ENCODE assay signal across 9 cellular contexts in the genomic region with DNA sequence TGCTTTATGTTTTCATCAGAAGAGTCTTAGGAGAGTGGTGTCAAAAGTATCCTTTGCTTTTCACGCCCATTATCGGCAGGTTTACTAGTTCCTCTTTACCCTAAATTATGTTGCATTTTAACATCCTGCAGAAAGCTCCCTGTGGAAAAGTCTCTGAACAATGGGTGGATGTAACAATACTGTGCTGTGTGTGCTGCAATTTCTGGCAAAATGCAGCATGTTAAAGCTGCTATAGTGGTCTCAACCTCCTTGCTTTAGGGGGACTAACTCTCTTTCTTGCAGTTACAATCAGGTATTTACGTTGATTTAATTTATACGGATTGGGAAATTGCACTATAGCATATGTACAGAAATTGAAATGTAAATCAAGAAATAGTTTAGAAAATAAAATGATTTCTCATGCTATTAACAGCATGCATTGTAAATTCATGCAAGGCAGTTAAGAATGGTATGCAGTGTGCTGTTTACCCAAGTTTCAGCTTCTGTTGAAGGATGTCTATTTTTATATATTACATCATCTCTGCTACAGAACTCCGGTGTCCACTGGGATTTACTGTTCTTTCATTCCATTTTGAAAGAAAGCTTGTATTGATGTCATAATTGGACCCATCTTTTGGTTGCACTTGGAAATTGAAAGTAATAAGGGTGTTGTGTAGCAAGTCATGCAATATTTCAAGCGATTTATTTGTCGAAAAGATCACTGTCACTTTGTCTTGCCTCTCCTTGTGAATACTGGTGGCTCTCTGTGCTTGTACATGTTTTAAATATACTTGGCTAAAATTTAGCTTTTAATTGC.
DNase-seq lines count a peak whose midpoint lies in the region; ATAC-seq, FAIRE-seq and TF ChIP-seq lines count a peak whose summit lies in the region.
"Had no signal": no experiment of that assay in that cellular context is flagged by ENCODE, and none has a peak within 500 bp of the region (broad histone marks: within the 10 kb centered on the region; RNA-seq: fewer than 3 reads in every experiment).

No MANE protein-coding gene starts in this region.

- no peak overlapping the region for H3K4me3 Mint-ChIP-seq in MCF 10A (ENCODE audit: unreplicated experiment)
- no peak overlapping the region for H3K4me3 Mint-ChIP-seq in activated CD4-positive, alpha-beta memory T cell treated with anti-CD3 and anti-CD28 coated beads, Interleukin-2, amount 10 ng/mL, durations not matched to agents 7 days and 5 days
- H3K4me3 Mint-ChIP-seq: memory B cell had no signal

- H4K20me1 ChIP-seq in mammary epithelial cell (ENCODE audit: insufficient read depth, low read length) (no peaks in the 10 kb centered on the region), GM12878 (ENCODE audit: control insufficient read depth, insufficient read depth) (no peaks in the 10 kb centered on the region)

- no peak for TF ChIP-seq POLR2A in GM12878 (IDR thresholded peaks at IDR 0.05; ENCODE audit: low read depth, low read length)

- H3K9me3 Mint-ChIP-seq in MCF 10A (ENCODE audit: unreplicated experiment) = no peaks in the 10 kb centered on the region
- peaks cover 6% of the 10 kb centered on the region for H3K9me3 Mint-ChIP-seq in activated CD4-positive, alpha-beta memory T cell treated with anti-CD3 and anti-CD28 coated beads, Interleukin-2, amount 10 ng/mL, durations not matched to agents 7 days and 5 days
- H3K9me3 Mint-ChIP-seq: memory B cell had no signal

- H3K4me3 ChIP-seq in mammary epithelial cell (replicated peaks in 1 of 3; ENCODE audit: insufficient read depth in 1 of 3, low read depth in 2 of 3, low read length in 3 of 3) (no peak overlapping the region), GM12878 (no peak overlapping the region)

- DNase-seq in MCF 10A (ENCODE audit: unreplicated experiment) (peak; percentile 10), mammary epithelial cell (no peak), GM12878 (ENCODE audit: low read depth, low spot score) (no peak), left lobe of liver (ENCODE audit: low spot score) (no peak), NCI-H524 treated with DMSO at 0.1 percent for 48 hours (lab: John Stamatoyannopoulos, UW) (no peak), glomerular visceral epithelial cell (ENCODE audit: extremely low spot score) (no peak)
- no peak for DNase-seq in activated CD4-positive, alpha-beta memory T cell treated with anti-CD3 and anti-CD28 coated beads, Interleukin-2, amount 10 ng/mL, durations not matched to agents 7 days and 5 days

- H3K9ac ChIP-seq in mammary epithelial cell (ENCODE audit: insufficient read depth, low read length) = no peak overlapping the region
- no peak overlapping the region for H3K9ac ChIP-seq in GM12878 (ENCODE audit: control insufficient read depth, insufficient read depth, low read length)

- ATAC-seq in GM12878 (peak; percentile 44; the same call in 1 of the 3 replicates), left lobe of liver (peak; percentile 91), HG03378 (IDR thresholded peaks at IDR 0.05; ENCODE audit: unreplicated experiment) (no peak)

- peaks cover 5% of the 10 kb centered on the region for H3K9me3 ChIP-seq in mammary epithelial cell (replicated peaks; ENCODE audit: insufficient read depth, low read length)
- H3K9me3 ChIP-seq in GM12878 (replicated peaks; ENCODE audit: control insufficient read depth, insufficient read depth, low read length) = peaks cover 1% of the 10 kb centered on the region; the same call in 2 of the 3 replicates

- no peak for FAIRE-seq in GM12878 (lab: Jason Lieb, UNC)

- CTCF ChIA-PET in MCF 10A (lab: Yijun Ruan, JAX) (interaction anchor here (0.6 to 1.5 kb wide), 3 partner anchors 18 to 853 kb away, joined by 3 to 7 read pairs (median 4); no protein-coding TSS in a partner anchor), mammary epithelial cell (lab: Charles Lee; ENCODE audit: low non-redundant PET) (no interaction called here), GM12878 (lab: Yijun Ruan, JAX) (no interaction called here)
- CTCF ChIA-PET in activated CD4-positive, alpha-beta memory T cell treated with anti-CD3 and anti-CD28 coated beads, Interleukin-2, amount 10 ng/mL, durations not matched to agents 7 days and 5 days (lab: Charles Lee) = interaction anchor here (0.6 kb wide), 1 partner anchor 72 kb away, joined by 5 read pairs; no protein-coding TSS in a partner anchor

- H3K36me3 ChIP-seq in mammary epithelial cell (ENCODE audit: insufficient read depth, low read length) (peaks cover 3% of the 10 kb centered on the region), GM12878 (ENCODE audit: control insufficient read depth in 2 of 2, insufficient read depth in 2 of 2, low read length in 1 of 2) (no peaks in the 10 kb centered on the region)

- H2AFZ ChIP-seq in mammary epithelial cell (ENCODE audit: low read depth, low read length) = no peak overlapping the region
- no peak overlapping the region for H2AFZ ChIP-seq in GM12878 (ENCODE audit: control insufficient read depth, low read depth, low read length)

- no peaks in the 10 kb centered on the region for H3K36me3 Mint-ChIP-seq in MCF 10A (ENCODE audit: insufficient read depth, unreplicated experiment)
- peaks cover 11% of the 10 kb centered on the region for H3K36me3 Mint-ChIP-seq in activated CD4-positive, alpha-beta memory T cell treated with anti-CD3 and anti-CD28 coated beads, Interleukin-2, amount 10 ng/mL, durations not matched to agents 7 days and 5 days (ENCODE audit: low read depth)

- H3K4me2 ChIP-seq in mammary epithelial cell (ENCODE audit: insufficient read depth, low read depth, low read length) (no peak overlapping the region), GM12878 (ENCODE audit: control insufficient read depth, insufficient read depth) (no peak overlapping the region)

- H3K4me1 ChIP-seq in mammary epithelial cell (ENCODE audit: insufficient read depth, low read length) = no peaks in the 10 kb centered on the region
- H3K4me1 ChIP-seq in GM12878 (ENCODE audit: control insufficient read depth, insufficient read depth, low read length) = no peaks in the 10 kb centered on the region

- no peak overlapping the region for H3K27ac ChIP-seq in mammary epithelial cell (ENCODE audit: insufficient read depth, low read depth, low read length)
- no peak overlapping the region for H3K27ac ChIP-seq in GM12878 (ENCODE audit: control insufficient read depth, insufficient read depth)

- no TSS peak for BruUV-seq in MCF 10A (replicated peaks; lab: Mats Ljungman, UMichigan)
- no TSS peak for BruUV-seq in mammary epithelial cell (replicated peaks; lab: Mats Ljungman, UMichigan)
- BruUV-seq in GM12878 (replicated peaks; lab: Mats Ljungman, UMichigan) = no TSS peak

- RAD21 ChIA-PET in GM12878 (lab: Charles Lee; ENCODE audit: unreplicated experiment) = no interaction called here

- no peak for TF ChIP-seq RAD21 in GM12878 (IDR thresholded peaks at IDR 0.05; ENCODE audit: insufficient read depth, low read depth, low read length)

- no peak for TF ChIP-seq CTCF in MCF 10A (IDR thresholded peaks at IDR 0.05; ENCODE audit: unreplicated experiment)
- TF ChIP-seq CTCF in mammary epithelial cell (conservative IDR thresholded peaks at IDR 0.05 in 1 of 2, IDR thresholded peaks at IDR 0.05 in 1 of 2; ENCODE audit: extremely low read depth in 1 of 2, insufficient read depth in 1 of 2, low read depth in 1 of 2, low read length in 2 of 2) = no peak
- no peak for TF ChIP-seq CTCF in GM12878 (IDR thresholded peaks at IDR 0.05 in 2 of 3, conservative IDR thresholded peaks at IDR 0.05 in 1 of 3; ENCODE audit: control insufficient read depth in 2 of 3, extremely low read depth in 1 of 3, insufficient read depth in 1 of 3, low read depth in 3 of 3, low read length in 3 of 3)

- in situ Hi-C loops in mammary epithelial cell (cut with MboI; ENCODE audit: low sequenced_read_pairs in 2 of 2) (no loop called here), GM12878 (cut with MboI) (no loop called here)

- H3K79me2 ChIP-seq in mammary epithelial cell (ENCODE audit: insufficient read depth, low read length) (no peaks in the 10 kb centered on the region), GM12878 (ENCODE audit: control insufficient read depth, insufficient read depth, low read length) (no peaks in the 10 kb centered on the region)

- 89% methylated on average over 7 of the region's 7 CpGs for WGBS in mammary epithelial cell (ENCODE audit: low coverage, missing lambda C conversion rate)
- 99% methylated on average over 7 of the region's 7 CpGs for WGBS in GM12878 (ENCODE audit: insufficient coverage, insufficient replicate concordance, low lambda C conversion rate, missing lambda C conversion rate)

- TF ChIP-seq EP300 in GM12878 (IDR thresholded peaks at IDR 0.05; ENCODE audit: borderline replicate concordance in 1 of 2, control insufficient read depth in 1 of 2, low read depth in 2 of 2, low read length in 2 of 2) = no peak

- dilution Hi-C loops in mammary epithelial cell (cut with HindIII; ENCODE audit: low sequenced_read_pairs) = no loop called here

- POLR2A ChIA-PET in MCF 10A (lab: Yijun Ruan, JAX) = interaction anchor here (1.2 to 2.6 kb wide), 2 partner anchors 20 to 35 kb away, joined by 5 to 9 read pairs; no protein-coding TSS in a partner anchor
- POLR2A ChIA-PET in GM12878 (lab: Charles Lee) = interaction anchor here (0.6 kb wide), 1 partner anchor 128 kb away, joined by 3 read pairs; no protein-coding TSS in a partner anchor
- POLR2A ChIA-PET in activated CD4-positive, alpha-beta memory T cell treated with anti-CD3 and anti-CD28 coated beads, Interleukin-2, amount 10 ng/mL, durations not matched to agents 7 days and 5 days (lab: Charles Lee) = no interaction called here

- H3K4me1 Mint-ChIP-seq in MCF 10A (ENCODE audit: insufficient read depth, unreplicated experiment) = peaks cover 9% of the 10 kb centered on the region
- no peaks in the 10 kb centered on the region for H3K4me1 Mint-ChIP-seq in activated CD4-positive, alpha-beta memory T cell treated with anti-CD3 and anti-CD28 coated beads, Interleukin-2, amount 10 ng/mL, durations not matched to agents 7 days and 5 days
- H3K4me1 Mint-ChIP-seq: memory B cell had no signal

- intact Hi-C loops in MCF 10A (cut with micrococcal nuclease) = no loop called here
- intact Hi-C loops in mammary epithelial cell (cut with micrococcal nuclease) = no loop called here
- intact Hi-C loops in GM12878 (cut with micrococcal nuclease; ENCODE audit: unreplicated experiment) = no loop called here

- H3K27me3 ChIP-seq in mammary epithelial cell (ENCODE audit: insufficient read depth, low read length) = no peaks in the 10 kb centered on the region
- no peaks in the 10 kb centered on the region for H3K27me3 ChIP-seq in GM12878 (replicated peaks in 1 of 2; ENCODE audit: control insufficient read depth in 2 of 2, insufficient read depth in 2 of 2, low read length in 1 of 2)

- SMC1A ChIA-PET in GM12878 (lab: Charles Lee; ENCODE audit: uncharacterized antibody, unreplicated experiment) = interaction anchor here (0.6 to 1.3 kb wide), 2 partner anchors 39 to 126 kb away, joined by 3 to 4 read pairs; no protein-coding TSS in a partner anchor

- no peaks in the 10 kb centered on the region for H3K27me3 Mint-ChIP-seq in MCF 10A (ENCODE audit: insufficient read depth, unreplicated experiment)
- H3K27me3 Mint-ChIP-seq in activated CD4-positive, alpha-beta memory T cell treated with anti-CD3 and anti-CD28 coated beads, Interleukin-2, amount 10 ng/mL, durations not matched to agents 7 days and 5 days = no peaks in the 10 kb centered on the region
- H3K27me3 Mint-ChIP-seq: memory B cell had no signal

- H3K27ac Mint-ChIP-seq in MCF 10A (ENCODE audit: low read depth, unreplicated experiment) = no peak overlapping the region
- H3K27ac Mint-ChIP-seq in activated CD4-positive, alpha-beta memory T cell treated with anti-CD3 and anti-CD28 coated beads, Interleukin-2, amount 10 ng/mL, durations not matched to agents 7 days and 5 days = no peak overlapping the region
- H3K27ac Mint-ChIP-seq: memory B cell had no signal

Comparison
In these comparisons a context has a peak if more than half of its experiments do, and no peak if none do; other contexts are left out.
1. CTCF ChIA-PET loops: an anchor here in MCF 10A (0.6 to 1.5 kb wide) and activated CD4-positive, alpha-beta memory T cell treated with anti-CD3 and anti-CD28 coated beads, Interleukin-2, amount 10 ng/mL, durations not matched to agents 7 days and 5 days (0.6 kb wide); none called in mammary epithelial cell and GM12878.